10 cellular contexts compared by ENCODE assay signal in genomic region chr17:30812218-30813177, GRCh38. TPM values are rescaled to one million over a fixed set of nuclear protein-coding genes. Genes with fewer than 3 reads are reported as not detected.
DNase-seq lines count a peak whose midpoint lies in the region; ATAC-seq, FAIRE-seq and TF ChIP-seq lines count a peak whose summit lies in the region.
"Had no signal": no experiment of that assay in that cellular context is flagged by ENCODE, and none has a peak within 500 bp of the region (broad histone marks: within the 10 kb centered on the region; RNA-seq: fewer than 3 reads in every experiment).

No MANE protein-coding gene starts in this region.

- FAIRE-seq in keratinocyte (lab: Jason Lieb, UNC): peak; percentile 71

- dilution Hi-C loops in keratinocyte (cut with MboI; ENCODE audit: extremely low pct_ligation_motif_present, low sequenced_read_pairs): no loop called here

- H3K4me3 ChIP-seq in AG10803 (ENCODE audit: low read length) (no peak overlapping the region), keratinocyte (ENCODE audit: control insufficient read depth in 2 of 3, extremely low read depth in 1 of 3, insufficient read depth in 2 of 3, low read depth in 1 of 3, low read length in 3 of 3) (peak overlapping the region in 1 of 3 experiments; percentile 22)

- H3K27me3 Mint-ChIP-seq in activated T-helper 17 cell treated with anti-CD3 and anti-CD28 coated beads, Interleukin-2, amount 50 U/mL, for 72 hours: no peaks in the 10 kb centered on the region

- H3K27ac ChIP-seq in keratinocyte (ENCODE audit: control insufficient read depth, insufficient read depth, low read length): peak overlapping the region; percentile 76

- peak overlapping the region; percentile 20 for H3K9ac ChIP-seq in keratinocyte (ENCODE audit: control insufficient read depth, extremely low read depth, insufficient read depth, low read length)

- peak overlapping the region; percentile 64 for H3K4me3 Mint-ChIP-seq in activated T-helper 17 cell treated with anti-CD3 and anti-CD28 coated beads, Interleukin-2, amount 50 U/mL, for 72 hours

- H3K79me2 ChIP-seq in keratinocyte (ENCODE audit: control insufficient read depth, insufficient read depth, low read length): peaks cover 74% of the 10 kb centered on the region

- H3K4me1 Mint-ChIP-seq in activated T-helper 17 cell treated with anti-CD3 and anti-CD28 coated beads, Interleukin-2, amount 50 U/mL, for 72 hours: peaks cover 19% of the 10 kb centered on the region

- H4K20me1 ChIP-seq in keratinocyte (ENCODE audit: control insufficient read depth, extremely low read depth, insufficient read depth, low read length): no peaks in the 10 kb centered on the region

- no peaks in the 10 kb centered on the region for H3K9me3 ChIP-seq in keratinocyte (ENCODE audit: control insufficient read depth, low read depth, low read length)

- H3K4me1 ChIP-seq in keratinocyte (ENCODE audit: control insufficient read depth, extremely low read depth, insufficient read depth, low read length): peaks cover 22% of the 10 kb centered on the region

- H3K9me3 Mint-ChIP-seq in activated T-helper 17 cell treated with anti-CD3 and anti-CD28 coated beads, Interleukin-2, amount 50 U/mL, for 72 hours: no peaks in the 10 kb centered on the region

- peaks cover 2 to 4% of the 10 kb centered on the region in 2 experiments for H3K36me3 ChIP-seq in keratinocyte (ENCODE audit: control insufficient read depth in 2 of 2, extremely low read depth in 1 of 2, insufficient read depth in 2 of 2, low read length in 2 of 2)

- TF ChIP-seq CTCF in AG10803 (conservative IDR thresholded peaks at IDR 0.05; ENCODE audit: low read length) (no peak), keratinocyte (optimal IDR thresholded peaks at IDR 0.05 in 1 of 3, IDR thresholded peaks at IDR 0.05 in 1 of 3, conservative IDR thresholded peaks at IDR 0.05 in 1 of 3; ENCODE audit: extremely low read depth in 1 of 3, insufficient read depth in 2 of 3, low read length in 3 of 3) (no peak)

- no peaks in the 10 kb centered on the region for H3K9me1 ChIP-seq in keratinocyte (ENCODE audit: control insufficient read depth, extremely low read depth, insufficient read depth, low read length)

- peak; percentile 84 for ATAC-seq in activated T-helper 17 cell treated with anti-CD3 and anti-CD28 coated beads, Interleukin-2, amount 50 U/mL, for 72 hours (replicated peaks)
- ATAC-seq in HG02973 (IDR thresholded peaks at IDR 0.05; ENCODE audit: unreplicated experiment): no peak

- H3K27ac Mint-ChIP-seq in activated T-helper 17 cell treated with anti-CD3 and anti-CD28 coated beads, Interleukin-2, amount 50 U/mL, for 72 hours: peak overlapping the region; percentile 85

- H3K27me3 ChIP-seq in keratinocyte (ENCODE audit: control insufficient read depth, extremely low read depth, insufficient read depth, low read length): no peaks in the 10 kb centered on the region

- peak overlapping the region; percentile 18 for H3K4me2 ChIP-seq in keratinocyte (ENCODE audit: control insufficient read depth, extremely low read depth, insufficient read depth, low read depth, low read length)

- DNase-seq in AG10803 (ENCODE audit: low read depth) (peak; percentile 35), HPDE6-E6E7 (ENCODE audit: extremely low spot score) (peak; percentile 40), keratinocyte (ENCODE audit: low read depth, low spot score) (peak; percentile 44), NCI-H1417 treated with DMSO at 0.1 percent for 48 hours (lab: John Stamatoyannopoulos, UW) (no peak), KG1 (lab: John Stamatoyannopoulos, UW) (no peak)
- DNase-seq in activated effector memory CD4-positive, alpha-beta T cell treated with Interleukin-2 at 50 U/mL for 16 hours: no peak
- DNase-seq: DMS53, NCI-H510A treated with DMSO at 0.1 percent for 48 hours had no signal

- H2AFZ ChIP-seq in keratinocyte (ENCODE audit: control insufficient read depth, low read length): no peak overlapping the region

- H3K36me3 Mint-ChIP-seq in activated T-helper 17 cell treated with anti-CD3 and anti-CD28 coated beads, Interleukin-2, amount 50 U/mL, for 72 hours (ENCODE audit: low read depth): peaks cover 40% of the 10 kb centered on the region

RNA-seq across cellular contexts. Expression of gene CRLF3, which starts 12.0 kb away (rescaled TPM):
- total RNA-seq in activated T-helper 17 cell treated with anti-CD3 and anti-CD28 coated beads, Interleukin-2, amount 50 U/mL, for 72 hours: 10 to 100 TPM; 42.9 to 55.4 TPM
- polyA plus RNA-seq in keratinocyte: 15.2 to 22.4 TPM (median 16.8 TPM) in 3 replicates
- 20.1 TPM for polyA plus RNA-seq in keratinocyte (2011; ENCODE audit: low read depth)
- polyA plus RNA-seq in keratinocyte (2011; cell fraction: cytosol; rRNA removed): 13.0 and 23.0 TPM in 2 replicates
- 18.9 and 21.7 TPM in 2 replicates for polyA plus RNA-seq in keratinocyte (2011; cell fraction: nucleus; rRNA removed)
- polyA plus RNA-seq in keratinocyte (2012; ENCODE audit: low replicate concordance): 13.2 and 20.1 TPM in 2 replicates
- 6.2 to 19.4 TPM (median 14.3 TPM) in 3 replicates for polyA minus RNA-seq in keratinocyte
- 17.5 TPM for polyA minus RNA-seq in keratinocyte (2011; cell fraction: cytosol; rRNA and poly(A)+ RNA removed)
- polyA minus RNA-seq in keratinocyte (2011; cell fraction: nucleus; rRNA and poly(A)+ RNA removed): 10.3 and 27.6 TPM in 2 replicates

RNA-seq across cellular contexts. Expression of gene ATAD5, which starts 19.3 kb away (rescaled TPM):
- total RNA-seq in activated T-helper 17 cell treated with anti-CD3 and anti-CD28 coated beads, Interleukin-2, amount 50 U/mL, for 72 hours: 10 to 100 TPM; 35.8 to 38.6 TPM
- polyA plus RNA-seq in keratinocyte: 0.50 to 2.2 TPM (median 1.6 TPM) in 3 replicates
- 0.41 TPM for polyA plus RNA-seq in keratinocyte (2011; ENCODE audit: low read depth)
- polyA plus RNA-seq in keratinocyte (2011; cell fraction: cytosol; rRNA removed): 0.40 and 0.63 TPM in 2 replicates
- 1.2 and 1.7 TPM in 2 replicates for polyA plus RNA-seq in keratinocyte (2011; cell fraction: nucleus; rRNA removed)
- 0.42 and 1.6 TPM in 2 replicates for polyA plus RNA-seq in keratinocyte (2012; ENCODE audit: low replicate concordance)
- polyA minus RNA-seq in keratinocyte: 0.13 to 3.0 TPM (median 0.36 TPM) in 3 replicates
- 0.77 TPM for polyA minus RNA-seq in keratinocyte (2011; cell fraction: cytosol; rRNA and poly(A)+ RNA removed)
- polyA minus RNA-seq in keratinocyte (2011; cell fraction: nucleus; rRNA and poly(A)+ RNA removed): 1.5 and 2.3 TPM in 2 replicates

Comparison
In these comparisons a context has a peak if more than half of its experiments do, and no peak if none do; other contexts are left out.
1. DNase-seq: peak in AG10803 (single experiment), HPDE6-E6E7 (single experiment) and keratinocyte (single experiment); none in activated effector memory CD4-positive, alpha-beta T cell treated with Interleukin-2 at 50 U/mL for 16 hours (single experiment), NCI-H1417 treated with DMSO at 0.1 percent for 48 hours (single experiment) and KG1 (single experiment).